ENCODE assay signal across 4 cellular contexts in genomic region chr16:74373847-74374184, GRCh38. TPM values are rescaled to one million over a fixed set of nuclear protein-coding genes. Genes with fewer than 3 reads are reported as not detected.
"Had no signal": no experiment of that assay in that cellular context is flagged by ENCODE, and none has a peak within 500 bp of the region (broad histone marks: within the 10 kb centered on the region; RNA-seq: fewer than 3 reads in every experiment).

No MANE protein-coding gene starts in this region.

RNA-seq across cellular contexts. Expression of gene NPIPB15, which starts 2.3 kb away (rescaled TPM):
- total RNA-seq: HT-29 had no signal

RNA-seq across cellular contexts. Expression of gene CLEC18B, which starts 47.5 kb away (rescaled TPM):
- total RNA-seq: GM23338, H1, IMR-90 had no signal
